Comparison of ENCODE assay signal across 23 cellular contexts in the genomic region with DNA sequence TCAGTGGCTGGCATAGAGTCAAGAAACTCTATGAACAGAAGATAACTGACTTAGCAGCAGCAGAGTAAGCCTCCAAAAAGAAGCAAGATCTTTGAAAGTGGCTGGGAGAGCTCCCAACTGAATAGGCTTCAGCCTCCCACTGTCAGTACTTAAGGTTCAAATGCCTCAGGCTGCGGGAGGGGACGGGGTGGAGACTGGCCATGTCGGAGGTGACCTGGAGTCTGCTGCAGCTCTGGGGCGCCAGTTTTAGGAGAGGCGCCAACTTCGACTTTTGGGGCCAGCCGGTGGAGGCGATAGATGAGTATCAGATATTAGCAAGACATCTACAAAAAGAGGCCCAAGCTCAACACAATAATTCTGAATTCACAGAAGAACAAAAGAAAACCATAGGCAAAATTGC.
DNase-seq lines count a peak whose midpoint lies in the region; ATAC-seq, FAIRE-seq and TF ChIP-seq lines count a peak whose summit lies in the region.
"Had no signal": no experiment of that assay in that cellular context is flagged by ENCODE, and none has a peak within 500 bp of the region (broad histone marks: within the 10 kb centered on the region; RNA-seq: fewer than 3 reads in every experiment).

No MANE protein-coding gene starts in this region.

- H3K9me3 Mint-ChIP-seq in WTC11 = no peaks in the 10 kb centered on the region
- H3K9me3 Mint-ChIP-seq: CD4-positive, alpha-beta T cell; CD8-positive, alpha-beta T cell had no signal

- no peak overlapping the region for H3K4me3 Mint-ChIP-seq in WTC11
- H3K4me3 Mint-ChIP-seq: B cell; CD4-positive, alpha-beta T cell; CD8-positive, alpha-beta T cell had no signal

- no peak overlapping the region for H3K4me3 ChIP-seq in ovary
- H3K4me3 ChIP-seq: A549; BLaER1 treated with 17β-estradiol and CSF1 and Interleukin-3, amounts not matched to agents 10 nM and 100 nM had no signal

- WGBS in ovary, 3 donors = 92 to 97% (median 95%) methylated on average over 8 of the region's 8 CpGs

- POLR2A ChIA-PET in WTC11 (lab: Charles Lee) = no interaction called here

- TF ChIP-seq EP300 in ovary (IDR thresholded peaks at IDR 0.05) = no peak

- no peaks in the 10 kb centered on the region for H3K36me3 Mint-ChIP-seq in WTC11
- H3K36me3 Mint-ChIP-seq: CD8-positive, alpha-beta T cell had no signal

- no peaks in the 10 kb centered on the region for H3K27me3 ChIP-seq in ovary
- H3K27me3 ChIP-seq: BLaER1 treated with 17β-estradiol and CSF1 and Interleukin-3, amounts not matched to agents 10 nM and 100 nM had no signal

- H3K27ac ChIP-seq in ovary = no peak overlapping the region
- H3K27ac ChIP-seq: 22Rv1; A549; BLaER1 treated with 17β-estradiol and CSF1 and Interleukin-3, amounts not matched to agents 10 nM and 100 nM; C4-2B had no signal

- intact Hi-C loops in Right ventricle myocardium inferior (cut with DNase I) (no loop called here), left cardiac atrium (cut with DNase I) (no loop called here), ovary (cut with DNase I) (no loop called here)

- ATAC-seq in Right ventricle myocardium inferior = no peak
- ATAC-seq in left cardiac atrium = no peak
- ATAC-seq in WTC11 = peak; percentile 52; the same call in 1 of the 2 replicates
- no peak for ATAC-seq in GM18498 (IDR thresholded peaks at IDR 0.05; ENCODE audit: unreplicated experiment)
- ATAC-seq: A549; CD8-positive, alpha-beta T cell had no signal

- H3K4me1 ChIP-seq in ovary (ENCODE audit: insufficient read depth) = no peaks in the 10 kb centered on the region
- H3K4me1 ChIP-seq: BLaER1 treated with 17β-estradiol and CSF1 and Interleukin-3, amounts not matched to agents 10 nM and 100 nM; Caco-2 had no signal

- H3K9me3 ChIP-seq in ovary = no peaks in the 10 kb centered on the region
- H3K9me3 ChIP-seq: A549; BLaER1 treated with 17β-estradiol and CSF1 and Interleukin-3, amounts not matched to agents 10 nM and 100 nM; Caco-2 had no signal

- no peaks in the 10 kb centered on the region for H3K27me3 Mint-ChIP-seq in WTC11 (ENCODE audit: low read depth)

- peaks cover 18% of the 10 kb centered on the region for H3K4me1 Mint-ChIP-seq in WTC11
- H3K4me1 Mint-ChIP-seq: B cell had no signal

- TF ChIP-seq POLR2A in ovary (IDR thresholded peaks at IDR 0.05) = no peak

- H3K27ac Mint-ChIP-seq in WTC11 = no peak overlapping the region
- H3K27ac Mint-ChIP-seq: B cell; CD4-positive, alpha-beta T cell; CD8-positive, alpha-beta T cell had no signal

- H3K36me3 ChIP-seq in ovary = no peaks in the 10 kb centered on the region
- H3K36me3 ChIP-seq: BLaER1 treated with 17β-estradiol and CSF1 and Interleukin-3, amounts not matched to agents 10 nM and 100 nM had no signal

- CTCF ChIA-PET in WTC11 (lab: Charles Lee) = interaction anchor here (1.3 kb wide), 1 partner anchor 9 kb away, joined by 5 read pairs; no protein-coding TSS in a partner anchor

- peak; percentile 36 for FAIRE-seq in colon (lab: Jason Lieb, UNC)
- FAIRE-seq: A549, D721Med, G401.6, GM12891, GM18507 had no signal

- TF ChIP-seq CTCF in WTC11 (IDR thresholded peaks at IDR 0.05) (no peak), ovary (IDR thresholded peaks at IDR 0.05) (no peak)

- DNase-seq in Right ventricle myocardium inferior (ENCODE audit: missing footprints) = peak; percentile 60
- DNase-seq in left cardiac atrium = no peak
- DNase-seq in WTC11 (ENCODE audit: low spot score) = peak; percentile 11
- DNase-seq in NCI-H2227 treated with DMSO at 0.1 percent for 48 hours (lab: John Stamatoyannopoulos, UW) = no peak
- DNase-seq in ovary = no peak
- DNase-seq: AML-193; Caco-2; Calu3; CD4-positive, alpha-beta T cell; CD8-positive, alpha-beta T cell; DMS79 treated with DMSO at 0.1 percent for 48 hours; GF-D8 had no signal

TF ChIP-seq in WTC11, 78 proteins besides CTCF, POLR2A, EP300 and RAD21:
- no peak for TF ChIP-seq RELA (CRISPR knock-in tag; IDR thresholded peaks at IDR 0.05; ENCODE audit: borderline replicate concordance)
- no peak for TF ChIP-seq FOXK1 (CRISPR knock-in tag; IDR thresholded peaks at IDR 0.05)
- TF ChIP-seq, protein P1, sequence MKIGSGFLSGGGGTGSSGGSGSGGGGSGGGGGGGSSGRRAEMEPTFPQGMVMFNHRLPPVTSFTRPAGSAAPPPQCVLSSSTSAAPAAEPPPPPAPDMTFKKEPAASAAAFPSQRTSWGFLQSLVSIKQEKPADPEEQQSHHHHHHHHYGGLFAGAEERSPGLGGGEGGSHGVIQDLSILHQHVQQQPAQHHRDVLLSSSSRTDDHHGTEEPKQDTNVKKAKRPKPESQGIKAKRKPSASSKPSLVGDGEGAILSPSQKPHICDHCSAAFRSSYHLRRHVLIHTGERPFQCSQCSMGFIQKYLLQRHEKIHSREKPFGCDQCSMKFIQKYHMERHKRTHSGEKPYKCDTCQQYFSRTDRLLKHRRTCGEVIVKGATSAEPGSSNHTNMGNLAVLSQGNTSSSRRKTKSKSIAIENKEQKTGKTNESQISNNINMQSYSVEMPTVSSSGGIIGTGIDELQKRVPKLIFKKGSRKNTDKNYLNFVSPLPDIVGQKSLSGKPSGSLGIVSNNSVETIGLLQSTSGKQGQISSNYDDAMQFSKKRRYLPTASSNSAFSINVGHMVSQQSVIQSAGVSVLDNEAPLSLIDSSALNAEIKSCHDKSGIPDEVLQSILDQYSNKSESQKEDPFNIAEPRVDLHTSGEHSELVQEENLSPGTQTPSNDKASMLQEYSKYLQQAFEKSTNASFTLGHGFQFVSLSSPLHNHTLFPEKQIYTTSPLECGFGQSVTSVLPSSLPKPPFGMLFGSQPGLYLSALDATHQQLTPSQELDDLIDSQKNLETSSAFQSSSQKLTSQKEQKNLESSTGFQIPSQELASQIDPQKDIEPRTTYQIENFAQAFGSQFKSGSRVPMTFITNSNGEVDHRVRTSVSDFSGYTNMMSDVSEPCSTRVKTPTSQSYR (CRISPR knock-in tag; IDR thresholded peaks at IDR 0.05) = no peak
- TF ChIP-seq HMGA2 (CRISPR knock-in tag; IDR thresholded peaks at IDR 0.05) = no peak
- TF ChIP-seq ZNF317 (CRISPR knock-in tag; IDR thresholded peaks at IDR 0.05; ENCODE audit: borderline replicate concordance, low read depth) = no peak
- no peak for TF ChIP-seq OVOL2 (CRISPR knock-in tag; IDR thresholded peaks at IDR 0.05; ENCODE audit: borderline replicate concordance)
- TF ChIP-seq, protein P2, sequence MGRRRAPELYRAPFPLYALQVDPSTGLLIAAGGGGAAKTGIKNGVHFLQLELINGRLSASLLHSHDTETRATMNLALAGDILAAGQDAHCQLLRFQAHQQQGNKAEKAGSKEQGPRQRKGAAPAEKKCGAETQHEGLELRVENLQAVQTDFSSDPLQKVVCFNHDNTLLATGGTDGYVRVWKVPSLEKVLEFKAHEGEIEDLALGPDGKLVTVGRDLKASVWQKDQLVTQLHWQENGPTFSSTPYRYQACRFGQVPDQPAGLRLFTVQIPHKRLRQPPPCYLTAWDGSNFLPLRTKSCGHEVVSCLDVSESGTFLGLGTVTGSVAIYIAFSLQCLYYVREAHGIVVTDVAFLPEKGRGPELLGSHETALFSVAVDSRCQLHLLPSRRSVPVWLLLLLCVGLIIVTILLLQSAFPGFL (CRISPR knock-in tag; IDR thresholded peaks at IDR 0.05; ENCODE audit: borderline replicate concordance) = no peak
- no peak for TF ChIP-seq ZNF396 (CRISPR knock-in tag; IDR thresholded peaks at IDR 0.05; ENCODE audit: borderline replicate concordance)
- TF ChIP-seq, protein P3, sequence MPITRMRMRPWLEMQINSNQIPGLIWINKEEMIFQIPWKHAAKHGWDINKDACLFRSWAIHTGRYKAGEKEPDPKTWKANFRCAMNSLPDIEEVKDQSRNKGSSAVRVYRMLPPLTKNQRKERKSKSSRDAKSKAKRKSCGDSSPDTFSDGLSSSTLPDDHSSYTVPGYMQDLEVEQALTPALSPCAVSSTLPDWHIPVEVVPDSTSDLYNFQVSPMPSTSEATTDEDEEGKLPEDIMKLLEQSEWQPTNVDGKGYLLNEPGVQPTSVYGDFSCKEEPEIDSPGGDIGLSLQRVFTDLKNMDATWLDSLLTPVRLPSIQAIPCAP (CRISPR knock-in tag; IDR thresholded peaks at IDR 0.05) = no peak
- TF ChIP-seq ZNF263 (CRISPR knock-in tag; IDR thresholded peaks at IDR 0.05; ENCODE audit: low read depth) = no peak
- TF ChIP-seq NFATC4 (CRISPR knock-in tag; IDR thresholded peaks at IDR 0.05) = no peak
- TF ChIP-seq EMX1 (CRISPR knock-in tag; IDR thresholded peaks at IDR 0.05) = no peak
- no peak for TF ChIP-seq TP53 (CRISPR knock-in tag; IDR thresholded peaks at IDR 0.05)
- TF ChIP-seq NR1H2 (CRISPR knock-in tag; IDR thresholded peaks at IDR 0.05) = no peak
- no peak for TF ChIP-seq SMAD3 (CRISPR knock-in tag; IDR thresholded peaks at IDR 0.05; ENCODE audit: borderline replicate concordance)
- TF ChIP-seq SP1 (CRISPR knock-in tag; conservative IDR thresholded peaks at IDR 0.05) = no peak
- TF ChIP-seq, protein P4, sequence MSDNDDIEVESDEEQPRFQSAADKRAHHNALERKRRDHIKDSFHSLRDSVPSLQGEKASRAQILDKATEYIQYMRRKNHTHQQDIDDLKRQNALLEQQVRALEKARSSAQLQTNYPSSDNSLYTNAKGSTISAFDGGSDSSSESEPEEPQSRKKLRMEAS (CRISPR knock-in tag; IDR thresholded peaks at IDR 0.05) = no peak
TF ChIP-seq in WTC11: peak in this region for 0.

Comparison
In these comparisons a context has a peak if more than half of its experiments do, and no peak if none do; other contexts are left out.
1. DNase-seq: peak in Right ventricle myocardium inferior (single experiment) and WTC11 (single experiment); none in left cardiac atrium (single experiment), NCI-H2227 treated with DMSO at 0.1 percent for 48 hours (single experiment) and ovary (0 of 5).